Comparison of ENCODE assay signal across 8 cellular contexts in genomic region chr4:52861171-52861873, GRCh38. TPM values are rescaled to one million over a fixed set of nuclear protein-coding genes. Genes with fewer than 3 reads are reported as not detected.
DNase-seq lines count a peak whose midpoint lies in the region; ATAC-seq, FAIRE-seq and TF ChIP-seq lines count a peak whose summit lies in the region.

No MANE protein-coding gene starts in this region.

- peaks cover 6% of the 10 kb centered on the region for H3K4me1 Mint-ChIP-seq in stimulated activated naive CD8-positive, alpha-beta T cell treated with anti-CD3 and anti-CD28 coated beads, Interleukin-15, Interleukin-2, amounts not matched to agents 100 ng/mL and 50 ng/mL, for 24 hours (ENCODE audit: low read depth)
- peaks cover 48% of the 10 kb centered on the region for H3K4me1 Mint-ChIP-seq in mesothelial cell of epicardium

- no peak for DNase-seq in stimulated activated naive CD8-positive, alpha-beta T cell treated with anti-CD3 and anti-CD28 coated beads, Interleukin-15, Interleukin-2, amounts not matched to agents 100 U/mL and 50 U/mL, for 24 hours
- DNase-seq in bronchial epithelial cell (ENCODE audit: low read depth) (no peak), mesothelial cell of epicardium (ENCODE audit: low spot score in 2 of 2, unreplicated experiment in 2 of 2) (no peak), aorta (no peak), NCI-H446 treated with DMSO at 0.1 percent for 48 hours (lab: John Stamatoyannopoulos, UW) (no peak), GM20000 (ENCODE audit: low spot score) (no peak), HUDEP-2 (lab: John Stamatoyannopoulos, UW; ENCODE audit: unreplicated experiment in 76 of 76) (no peak)

- H3K36me3 ChIP-seq in bronchial epithelial cell (ENCODE audit: control insufficient read depth, insufficient read depth, low read length) (peaks cover 3% of the 10 kb centered on the region), aorta (ENCODE audit: control insufficient read depth in 1 of 2, insufficient read depth in 2 of 2, low read length in 1 of 2) (peaks cover 0 to 5% of the 10 kb centered on the region in 2 donors)

- H3K27ac Mint-ChIP-seq in stimulated activated naive CD8-positive, alpha-beta T cell treated with anti-CD3 and anti-CD28 coated beads, Interleukin-15, Interleukin-2, amounts not matched to agents 100 ng/mL and 50 ng/mL, for 24 hours = no peak overlapping the region
- peak overlapping the region; percentile 27 for H3K27ac Mint-ChIP-seq in mesothelial cell of epicardium

- TF ChIP-seq CTCF in bronchial epithelial cell (IDR thresholded peaks at IDR 0.05; ENCODE audit: insufficient read depth, low read length, severe bottlenecking) (no peak), mesothelial cell of epicardium (IDR thresholded peaks at IDR 0.05; ENCODE audit: unreplicated experiment) (no peak), GM20000 (IDR thresholded peaks at IDR 0.05; ENCODE audit: extremely low read depth, missing control alignments) (no peak)

- FAIRE-seq in bronchial epithelial cell (lab: Jason Lieb, UNC) = peak; percentile 18

- H3K4me1 ChIP-seq in aorta (ENCODE audit: control insufficient read depth in 1 of 2, insufficient read depth in 2 of 2, low read length in 2 of 2) = no peaks in the 10 kb centered on the region

- peak overlapping the region; percentile 78 for H3K4me3 Mint-ChIP-seq in stimulated activated naive CD8-positive, alpha-beta T cell treated with anti-CD3 and anti-CD28 coated beads, Interleukin-15, Interleukin-2, amounts not matched to agents 100 ng/mL and 50 ng/mL, for 24 hours
- H3K4me3 Mint-ChIP-seq in mesothelial cell of epicardium = peak overlapping the region; percentile 63

- intact Hi-C loops in aorta (cut with DNase I) = loop anchor here (5.0 to 10.0 kb wide), 5 partner anchors 121 to 1373 kb away; partner anchors contain the start of gene USP46 (in 1 of the 2)

- H3K9me3 Mint-ChIP-seq in stimulated activated naive CD8-positive, alpha-beta T cell treated with anti-CD3 and anti-CD28 coated beads, Interleukin-15, Interleukin-2, amounts not matched to agents 100 ng/mL and 50 ng/mL, for 24 hours = peaks cover 5% of the 10 kb centered on the region
- H3K9me3 Mint-ChIP-seq in mesothelial cell of epicardium = peaks cover 19% of the 10 kb centered on the region

- peaks cover 63% of the 10 kb centered on the region for H3K27me3 Mint-ChIP-seq in stimulated activated naive CD8-positive, alpha-beta T cell treated with anti-CD3 and anti-CD28 coated beads, Interleukin-15, Interleukin-2, amounts not matched to agents 100 ng/mL and 50 ng/mL, for 24 hours
- H3K27me3 Mint-ChIP-seq in mesothelial cell of epicardium (ENCODE audit: low read depth) = peaks cover 5% of the 10 kb centered on the region

- H3K27me3 ChIP-seq in bronchial epithelial cell (ENCODE audit: control insufficient read depth, insufficient read depth, low read length) = no peaks in the 10 kb centered on the region
- H3K27me3 ChIP-seq in aorta (ENCODE audit: control insufficient read depth in 1 of 2, insufficient read depth in 2 of 2, low read length in 1 of 2) = no peaks in the 10 kb centered on the region

- peak overlapping the region in 1 of 2 donors; percentile 78 for H3K27ac ChIP-seq in aorta (ENCODE audit: low read depth in 1 of 2, low read length in 2 of 2)

- H3K4me3 ChIP-seq in bronchial epithelial cell (ENCODE audit: low read depth, low read length) (peak overlapping the region; percentile 69), aorta (ENCODE audit: low read length in 2 of 2) (peak overlapping the region; percentile 71 to 75)

- 37 to 38% methylated on average over 27 of the region's 27 CpGs for WGBS in aorta, 2 donors

- H3K36me3 Mint-ChIP-seq in stimulated activated naive CD8-positive, alpha-beta T cell treated with anti-CD3 and anti-CD28 coated beads, Interleukin-15, Interleukin-2, amounts not matched to agents 100 ng/mL and 50 ng/mL, for 24 hours (ENCODE audit: low read depth) = no peaks in the 10 kb centered on the region
- H3K36me3 Mint-ChIP-seq in mesothelial cell of epicardium = peaks cover 15% of the 10 kb centered on the region

- H3K9me3 ChIP-seq in aorta (ENCODE audit: control insufficient read depth, low read length) = no peaks in the 10 kb centered on the region

- no peak for ATAC-seq in stimulated activated naive CD8-positive, alpha-beta T cell treated with anti-CD3 and anti-CD28 coated beads, Interleukin-15, Interleukin-2, amounts not matched to agents 100 U/mL and 50 U/mL, for 24 hours
- no peak for ATAC-seq in aorta (ENCODE audit: low FRiP score)

RNA-seq across cellular contexts. Expression of gene RASL11B, which starts 0.8 kb away (rescaled TPM):
- total RNA-seq in bronchial epithelial cell (0.77 and 1.3 TPM in 2 replicates), mesothelial cell of epicardium (22.7 to 26.1 TPM (median 24.7 TPM) in 3 replicates), aorta (1 to 10 TPM; 5.6 to 5.7 TPM)
- polyA plus RNA-seq in aorta = 10 to 100 TPM in 1 of 2 donors, 1 to 10 TPM in 1; 4.8 to 12.3 TPM
